In the genomic region with DNA sequence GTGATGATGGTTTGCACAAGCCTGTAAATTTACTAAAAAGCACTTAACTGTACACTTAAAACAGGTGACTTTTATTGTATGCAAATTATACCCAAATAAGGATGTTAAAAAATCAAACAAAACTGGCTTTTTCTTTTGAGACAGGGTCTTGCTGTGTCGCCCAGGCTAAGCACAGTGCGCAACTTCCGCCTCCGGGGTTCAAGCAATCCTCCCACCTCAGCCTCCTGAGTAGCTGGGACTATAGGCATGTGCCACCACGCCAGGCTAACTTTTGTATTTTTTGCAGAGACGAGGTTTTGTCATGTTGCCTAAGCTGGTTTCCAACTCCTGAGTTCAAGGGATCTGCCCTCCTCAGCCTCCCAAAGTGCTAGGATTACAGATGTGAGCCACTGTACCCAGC, we compare ENCODE assay signal across 23 cellular contexts.
DNase-seq lines count a peak whose midpoint lies in the region; ATAC-seq and TF ChIP-seq lines count a peak whose summit lies in the region.
"Had no signal": no experiment of that assay in that cellular context is flagged by ENCODE, and none has a peak within 500 bp of the region (broad histone marks: within the 10 kb centered on the region; RNA-seq: fewer than 3 reads in every experiment).

No MANE protein-coding gene starts in this region.

- H4K91ac ChIP-seq in H9 (ENCODE audit: insufficient read length, low read depth, low read length): no peak overlapping the region

- no peak overlapping the region for H2AFZ ChIP-seq in H9 (ENCODE audit: low read length)
- H2AFZ ChIP-seq in smooth muscle cell (ENCODE audit: low read depth): no peak overlapping the region

- no peaks in the 10 kb centered on the region for H3K36me3 Mint-ChIP-seq in H9 (ENCODE audit: insufficient read depth in 1 of 3, low read depth in 3 of 3)
- H3K36me3 Mint-ChIP-seq: IgD-negative memory B cell had no signal

- no peaks in the 10 kb centered on the region for H3K27me3 ChIP-seq in H9 (ENCODE audit: insufficient read depth, low read length)
- H3K27me3 ChIP-seq in RWPE2 (ENCODE audit: insufficient read depth, poor library complexity, severe bottlenecking): no peaks in the 10 kb centered on the region
- H3K27me3 ChIP-seq in smooth muscle cell (ENCODE audit: low read depth): no peaks in the 10 kb centered on the region

- no peak overlapping the region for H3K4me3 Mint-ChIP-seq in H9
- H3K4me3 Mint-ChIP-seq: B cell; CD8-positive, alpha-beta T cell; IgD-negative memory B cell; T-helper 17 cell had no signal

- TF ChIP-seq CTCF in H9 (conservative IDR thresholded peaks at IDR 0.05): no peak
- no peak for TF ChIP-seq CTCF in RWPE2 (IDR thresholded peaks at IDR 0.05; ENCODE audit: poor library complexity, severe bottlenecking)
- no peak for TF ChIP-seq CTCF in smooth muscle cell (IDR thresholded peaks at IDR 0.05; ENCODE audit: borderline replicate concordance, insufficient read depth, poor library complexity, severe bottlenecking)

- H3K79me2 ChIP-seq in H9 (ENCODE audit: insufficient read depth, low read length) (no peaks in the 10 kb centered on the region), smooth muscle cell (ENCODE audit: low read depth) (peaks cover 20% of the 10 kb centered on the region)

- H3K4me1 Mint-ChIP-seq in H9: peaks cover 13 to 22% of the 10 kb centered on the region in 2 experiments
- H3K4me1 Mint-ChIP-seq: B cell, IgD-negative memory B cell had no signal

- no peak overlapping the region for H3K14ac ChIP-seq in H9 (ENCODE audit: insufficient read depth, low read length)

- H3K4ac ChIP-seq in H9 (ENCODE audit: low read depth, low read length): no peak overlapping the region

- H3K27ac Mint-ChIP-seq in H9: no peak overlapping the region
- H3K27ac Mint-ChIP-seq: B cell; CD8-positive, alpha-beta T cell; T-helper 17 cell had no signal

- H3K4me3 ChIP-seq in RWPE2 (ENCODE audit: severe bottlenecking) (no peak overlapping the region), smooth muscle cell (no peak overlapping the region)

- H3K27ac ChIP-seq in H9 (ENCODE audit: insufficient read length, low read depth, low read length): no peak overlapping the region
- peak overlapping the region; percentile 93 for H3K27ac ChIP-seq in RWPE2 (ENCODE audit: poor library complexity, severe bottlenecking)
- peak overlapping the region; percentile 69 for H3K27ac ChIP-seq in epithelial cell of prostate
- H3K27ac ChIP-seq in smooth muscle cell (ENCODE audit: low read depth): peak overlapping the region; percentile 84
- H3K27ac ChIP-seq: C4-2B had no signal

- H3K4me1 ChIP-seq in H9 (ENCODE audit: insufficient read depth, low read length): no peaks in the 10 kb centered on the region
- peaks cover 40% of the 10 kb centered on the region for H3K4me1 ChIP-seq in RWPE2 (ENCODE audit: insufficient read depth, poor library complexity, severe bottlenecking)
- peaks cover 37% of the 10 kb centered on the region for H3K4me1 ChIP-seq in smooth muscle cell (ENCODE audit: low read depth)

- no peaks in the 10 kb centered on the region for H3K79me1 ChIP-seq in H9 (ENCODE audit: insufficient read depth, low read depth, low read length, poor library complexity, severe bottlenecking)

- DNase-seq in H9 (no peak), RWPE2 (ENCODE audit: low spot score) (no peak), epithelial cell of prostate (ENCODE audit: low read depth, low spot score) (no peak), smooth muscle cell (lab: John Stamatoyannopoulos, UW; ENCODE audit: unreplicated experiment) (no peak), dedifferentiated amniotic fluid mesenchymal stem cell (ENCODE audit: extremely low spot score) (no peak)
- DNase-seq: CD8-positive, alpha-beta T cell; GOT3; NCI-H1092; NCI-H1436; NCI-H187; NCI-H524 treated with DMSO at 0.1 percent for 48 hours; NCI-H82; NK-92 treated with Interleukin-12 subunit alpha and Interleukin-12 subunit beta, amount 100 ng/mL, for 24 hours; SHP77; SK-N-SH; T-helper 17 cell had no signal

- H2BK120ac ChIP-seq in H9 (ENCODE audit: low read depth, low read length, poor library complexity, severe bottlenecking): no peak overlapping the region

- H3K9me3 ChIP-seq in H9 (ENCODE audit: control insufficient read depth, low read depth, low read length) (no peaks in the 10 kb centered on the region), RWPE2 (ENCODE audit: severe bottlenecking) (no peaks in the 10 kb centered on the region), smooth muscle cell (replicated peaks; ENCODE audit: low read depth) (no peaks in the 10 kb centered on the region)
- H3K9me3 ChIP-seq: Caco-2, SK-N-SH had no signal

- no CpG with 5 or more reads among the region's 6 CpGs for WGBS in H9 (ENCODE audit: extremely low coverage, insufficient read length, low lambda C conversion rate)
- 94% methylated on average over 6 of the region's 6 CpGs for whole genome bisulfite sequencing in smooth muscle cell (ENCODE audit: low lambda C conversion rate)

- H2BK5ac ChIP-seq in H9 (ENCODE audit: insufficient read length, low read length): no peak overlapping the region

- H2BK15ac ChIP-seq in H9 (ENCODE audit: low read depth, low read length): no peak overlapping the region

- no peak overlapping the region for H3K9ac ChIP-seq in H9 (ENCODE audit: extremely low read depth, insufficient read length, low read length)
- H3K9ac ChIP-seq in smooth muscle cell (ENCODE audit: low read depth): no peak overlapping the region
- H3K9ac ChIP-seq: SK-N-SH had no signal

- no peaks in the 10 kb centered on the region for H3K9me3 Mint-ChIP-seq in H9
- H3K9me3 Mint-ChIP-seq: CD8-positive, alpha-beta T cell; IgD-negative memory B cell had no signal

- H4K20me1 ChIP-seq in H9 (ENCODE audit: control insufficient read depth, insufficient read depth, insufficient read length): no peaks in the 10 kb centered on the region
- H4K20me1 ChIP-seq in smooth muscle cell (ENCODE audit: low read depth): peaks cover 22% of the 10 kb centered on the region

- no peak overlapping the region for H4K5ac ChIP-seq in H9 (ENCODE audit: insufficient read length, low read depth, low read length)

- H3K56ac ChIP-seq in H9 (ENCODE audit: insufficient read length, low read depth, low read length): no peak overlapping the region

- H2BK20ac ChIP-seq in H9 (ENCODE audit: low read depth, low read length, poor library complexity, severe bottlenecking): no peak overlapping the region

- no peak overlapping the region for H3K4me2 ChIP-seq in H9 (ENCODE audit: insufficient read depth, insufficient read length, low read length)
- no peak overlapping the region for H3K4me2 ChIP-seq in smooth muscle cell

- H3K23ac ChIP-seq in H9 (ENCODE audit: insufficient read length, low read depth, low read length): no peak overlapping the region

- H3K23me2 ChIP-seq in H9 (ENCODE audit: insufficient read length, low read depth, low read length, poor library complexity, severe bottlenecking): no peaks in the 10 kb centered on the region

- no peaks in the 10 kb centered on the region for H3K27me3 Mint-ChIP-seq in H9 (ENCODE audit: low read depth)
- H3K27me3 Mint-ChIP-seq: B cell, IgD-negative memory B cell, T-helper 17 cell had no signal

- no peak overlapping the region for H2BK12ac ChIP-seq in H9 (ENCODE audit: insufficient read length, low read depth, low read length)

- peaks cover 21% of the 10 kb centered on the region for H3F3A ChIP-seq in smooth muscle cell (ENCODE audit: low read depth)

- H3K36me3 ChIP-seq in RWPE2 (ENCODE audit: low read depth) (no peaks in the 10 kb centered on the region), smooth muscle cell (ENCODE audit: low read depth) (no peaks in the 10 kb centered on the region)

- H2AK5ac ChIP-seq in H9 (ENCODE audit: insufficient read length, low read length): no peak overlapping the region

- no peak for ATAC-seq in RWPE2 (ENCODE audit: low read depth)
- ATAC-seq in esophagus mucosa: no peak
- no peak for ATAC-seq in HG03354 (IDR thresholded peaks at IDR 0.05; ENCODE audit: poor library complexity, severe bottlenecking, unreplicated experiment)
- ATAC-seq: CD8-positive, alpha-beta T cell; PC-3; T-helper 17 cell had no signal

- no peak overlapping the region for H3K18ac ChIP-seq in H9 (ENCODE audit: insufficient read length, low read depth, low read length)

- H4K8ac ChIP-seq in H9 (replicated peaks; ENCODE audit: insufficient read length, low read depth, low read length): no peak overlapping the region

- H3T11ph ChIP-seq in H9 (ENCODE audit: low read length): peak overlapping the region; percentile 36
